18 cellular contexts compared by ENCODE assay signal in the genomic region with DNA sequence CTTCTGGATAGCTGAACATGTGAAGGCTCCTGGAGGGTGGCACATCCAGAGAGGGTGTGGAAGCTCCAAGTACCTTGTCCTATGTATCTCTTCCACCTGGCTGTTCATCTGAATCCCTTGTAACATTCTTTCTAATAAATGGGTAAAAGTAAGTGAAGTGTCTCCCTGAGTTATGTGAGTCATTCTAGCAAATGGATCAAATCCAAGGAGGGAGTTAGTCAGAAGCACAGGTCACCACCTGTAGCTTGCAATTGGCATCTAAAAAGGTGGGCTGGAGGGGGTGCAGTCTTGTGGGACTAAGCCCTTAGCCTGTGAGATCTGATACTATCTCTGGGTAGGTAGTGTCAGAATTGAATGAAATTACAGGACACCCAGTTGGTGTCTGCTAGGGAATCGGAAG.
DNase-seq lines count a peak whose midpoint lies in the region; ATAC-seq and TF ChIP-seq lines count a peak whose summit lies in the region.
"Had no signal": no experiment of that assay in that cellular context is flagged by ENCODE, and none has a peak within 500 bp of the region (broad histone marks: within the 10 kb centered on the region; RNA-seq: fewer than 3 reads in every experiment).

No MANE protein-coding gene starts in this region.

- ATAC-seq in WTC11 = peak; percentile 28; the same call in 1 of the 2 replicates
- ATAC-seq: left lobe of liver; naive thymus-derived CD4-positive, alpha-beta T cell had no signal

- H3K4me3 Mint-ChIP-seq in HFFc6 (no peak overlapping the region), WTC11 (no peak overlapping the region; the same call in 1 of the 2 replicates)
- H3K4me3 Mint-ChIP-seq: activated B cell treated with CpG ODN at 0.5 μM for 24 hours; activated naive CD4-positive, alpha-beta T cell treated with anti-CD3 and anti-CD28 coated beads for 36 hours; CD4-positive, CD25-positive, alpha-beta regulatory T cell; central memory CD8-positive, alpha-beta T cell; naive thymus-derived CD4-positive, alpha-beta T cell had no signal

- H3K27ac Mint-ChIP-seq in HFFc6 (no peak overlapping the region), WTC11 (no peak overlapping the region)
- H3K27ac Mint-ChIP-seq: activated B cell treated with CpG ODN at 0.5 μM for 24 hours; activated naive CD4-positive, alpha-beta T cell treated with anti-CD3 and anti-CD28 coated beads for 36 hours; CD4-positive, CD25-positive, alpha-beta regulatory T cell; naive thymus-derived CD4-positive, alpha-beta T cell had no signal

- H3K4me1 ChIP-seq in thyroid gland = peaks cover 36 to 52% of the 10 kb centered on the region in 2 donors

- DNase-seq in HFFc6 (peak; percentile 49), WTC11 (ENCODE audit: low spot score) (no peak), fibroblast of the aortic adventitia (ENCODE audit: low read depth) (peak; percentile 51), thyroid gland (peak in 1 of 2 donors; percentile 13), NCI-H2227 treated with DMSO at 0.1 percent for 48 hours (lab: John Stamatoyannopoulos, UW) (no peak), GM10248 (ENCODE audit: extremely low spot score) (no peak), cortex of kidney (lab: John Stamatoyannopoulos, UW) (no peak)
- DNase-seq: activated B cell treated with CpG ODN at 0.5 μM for 24 hours; activated CD8-positive, alpha-beta memory T cell treated with anti-CD3 and anti-CD28 coated beads, Interleukin-2, amount 50 U/mL, for 4 hours; activated naive CD4-positive, alpha-beta T cell treated with anti-CD3 and anti-CD28 coated beads for 36 hours; CD4-positive, CD25-positive, alpha-beta regulatory T cell; naive thymus-derived CD4-positive, alpha-beta T cell; NCI-H1105 treated with DMSO at 0.1 percent for 48 hours; right cardiac atrium; stimulated activated CD4-positive, alpha-beta T cell treated with anti-CD3 and anti-CD28 coated beads, Interleukin-2, amount 100 ng/mL, for 48 hours had no signal

- CTCF ChIA-PET in WTC11 (lab: Charles Lee) (interaction anchor here (0.9 to 2.2 kb wide), 2 partner anchors 10 to 18 kb away, joined by 6 to 12 read pairs; no protein-coding TSS in a partner anchor), GM10248 (lab: Yijun Ruan, JAX) (interaction anchor here (0.8 to 11.7 kb wide), 4 partner anchors 11 to 17 kb away, joined by 3 to 117 read pairs (median 18); no protein-coding TSS in a partner anchor)

- H3K4me3 ChIP-seq in fibroblast of the aortic adventitia (ENCODE audit: low read depth, low read length) (no peak overlapping the region), thyroid gland (replicated peaks in 1 of 3) (no peak overlapping the region)

- WGBS in thyroid gland, 2 donors = 80 to 83% methylated on average over 1 of the region's 1 CpG

- peak overlapping the region in 2 of 3 donors; percentile 42 to 53 for H3K27ac ChIP-seq in thyroid gland
- H3K27ac ChIP-seq: epithelial cell of prostate had no signal

- peaks cover 82% of the 10 kb centered on the region for H3K4me1 Mint-ChIP-seq in HFFc6 (ENCODE audit: low read depth)
- peaks cover 46% of the 10 kb centered on the region for H3K4me1 Mint-ChIP-seq in WTC11
- H3K4me1 Mint-ChIP-seq: central memory CD8-positive, alpha-beta T cell; naive thymus-derived CD4-positive, alpha-beta T cell had no signal

- no peaks in the 10 kb centered on the region for H3K36me3 ChIP-seq in thyroid gland

- TF ChIP-seq POLR2A in thyroid gland (IDR thresholded peaks at IDR 0.05) = no peak

- POLR2A ChIA-PET in WTC11 (lab: Charles Lee) (interaction anchor here (2.0 kb wide), 1 partner anchor 71 kb away, joined by 5 read pairs; the partner anchor contains the start of gene WWTR1), GM10248 (lab: Yijun Ruan, JAX) (no interaction called here)

- TF ChIP-seq CTCF in HFFc6 (IDR thresholded peaks at IDR 0.05) = no peak
- no peak for TF ChIP-seq CTCF in WTC11 (IDR thresholded peaks at IDR 0.05)
- no peak for TF ChIP-seq CTCF in fibroblast of the aortic adventitia (IDR thresholded peaks at IDR 0.05; ENCODE audit: insufficient read depth, low read length)
- TF ChIP-seq CTCF in thyroid gland (IDR thresholded peaks at IDR 0.05) = no peak
- no peak for TF ChIP-seq CTCF in GM10248 (IDR thresholded peaks at IDR 0.05; ENCODE audit: control extremely low read depth, extremely low read depth, low read depth, missing control alignments)

- H3K27me3 Mint-ChIP-seq in HFFc6 (ENCODE audit: insufficient read depth) = no peaks in the 10 kb centered on the region
- H3K27me3 Mint-ChIP-seq in WTC11 (ENCODE audit: low read depth) = no peaks in the 10 kb centered on the region

- peaks cover 4% of the 10 kb centered on the region; the same call in 1 of the 2 replicates for H3K36me3 Mint-ChIP-seq in HFFc6 (ENCODE audit: low read depth)
- no peaks in the 10 kb centered on the region for H3K36me3 Mint-ChIP-seq in WTC11
- H3K36me3 Mint-ChIP-seq: CD4-positive, CD25-positive, alpha-beta regulatory T cell; naive thymus-derived CD4-positive, alpha-beta T cell had no signal

- H3K27me3 ChIP-seq in thyroid gland = no peaks in the 10 kb centered on the region

- intact Hi-C loops in thyroid gland (cut with DNase I) = loop anchor here (10.0 kb wide), 1 partner anchor 52 kb away; no protein-coding TSS in a partner anchor

- H3K9me3 ChIP-seq in thyroid gland = no peaks in the 10 kb centered on the region

- no peaks in the 10 kb centered on the region for H3K9me3 Mint-ChIP-seq in HFFc6
- H3K9me3 Mint-ChIP-seq in WTC11 = no peaks in the 10 kb centered on the region
- H3K9me3 Mint-ChIP-seq: activated B cell treated with CpG ODN at 0.5 μM for 24 hours; activated naive CD4-positive, alpha-beta T cell treated with anti-CD3 and anti-CD28 coated beads for 36 hours; CD4-positive, CD25-positive, alpha-beta regulatory T cell; central memory CD8-positive, alpha-beta T cell had no signal

TF ChIP-seq in WTC11, 78 proteins besides CTCF, POLR2A, EP300 and RAD21 (continues in another document):
- TF ChIP-seq, protein P1, sequence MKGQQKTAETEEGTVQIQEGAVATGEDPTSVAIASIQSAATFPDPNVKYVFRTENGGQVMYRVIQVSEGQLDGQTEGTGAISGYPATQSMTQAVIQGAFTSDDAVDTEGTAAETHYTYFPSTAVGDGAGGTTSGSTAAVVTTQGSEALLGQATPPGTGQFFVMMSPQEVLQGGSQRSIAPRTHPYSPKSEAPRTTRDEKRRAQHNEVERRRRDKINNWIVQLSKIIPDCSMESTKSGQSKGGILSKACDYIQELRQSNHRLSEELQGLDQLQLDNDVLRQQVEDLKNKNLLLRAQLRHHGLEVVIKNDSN (CRISPR knock-in tag; IDR thresholded peaks at IDR 0.05) = no peak
- TF ChIP-seq, protein P2, sequence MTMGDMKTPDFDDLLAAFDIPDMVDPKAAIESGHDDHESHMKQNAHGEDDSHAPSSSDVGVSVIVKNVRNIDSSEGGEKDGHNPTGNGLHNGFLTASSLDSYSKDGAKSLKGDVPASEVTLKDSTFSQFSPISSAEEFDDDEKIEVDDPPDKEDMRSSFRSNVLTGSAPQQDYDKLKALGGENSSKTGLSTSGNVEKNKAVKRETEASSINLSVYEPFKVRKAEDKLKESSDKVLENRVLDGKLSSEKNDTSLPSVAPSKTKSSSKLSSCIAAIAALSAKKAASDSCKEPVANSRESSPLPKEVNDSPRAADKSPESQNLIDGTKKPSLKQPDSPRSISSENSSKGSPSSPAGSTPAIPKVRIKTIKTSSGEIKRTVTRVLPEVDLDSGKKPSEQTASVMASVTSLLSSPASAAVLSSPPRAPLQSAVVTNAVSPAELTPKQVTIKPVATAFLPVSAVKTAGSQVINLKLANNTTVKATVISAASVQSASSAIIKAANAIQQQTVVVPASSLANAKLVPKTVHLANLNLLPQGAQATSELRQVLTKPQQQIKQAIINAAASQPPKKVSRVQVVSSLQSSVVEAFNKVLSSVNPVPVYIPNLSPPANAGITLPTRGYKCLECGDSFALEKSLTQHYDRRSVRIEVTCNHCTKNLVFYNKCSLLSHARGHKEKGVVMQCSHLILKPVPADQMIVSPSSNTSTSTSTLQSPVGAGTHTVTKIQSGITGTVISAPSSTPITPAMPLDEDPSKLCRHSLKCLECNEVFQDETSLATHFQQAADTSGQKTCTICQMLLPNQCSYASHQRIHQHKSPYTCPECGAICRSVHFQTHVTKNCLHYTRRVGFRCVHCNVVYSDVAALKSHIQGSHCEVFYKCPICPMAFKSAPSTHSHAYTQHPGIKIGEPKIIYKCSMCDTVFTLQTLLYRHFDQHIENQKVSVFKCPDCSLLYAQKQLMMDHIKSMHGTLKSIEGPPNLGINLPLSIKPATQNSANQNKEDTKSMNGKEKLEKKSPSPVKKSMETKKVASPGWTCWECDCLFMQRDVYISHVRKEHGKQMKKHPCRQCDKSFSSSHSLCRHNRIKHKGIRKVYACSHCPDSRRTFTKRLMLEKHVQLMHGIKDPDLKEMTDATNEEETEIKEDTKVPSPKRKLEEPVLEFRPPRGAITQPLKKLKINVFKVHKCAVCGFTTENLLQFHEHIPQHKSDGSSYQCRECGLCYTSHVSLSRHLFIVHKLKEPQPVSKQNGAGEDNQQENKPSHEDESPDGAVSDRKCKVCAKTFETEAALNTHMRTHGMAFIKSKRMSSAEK (CRISPR knock-in tag; IDR thresholded peaks at IDR 0.05; ENCODE audit: borderline replicate concordance) = no peak
- no peak for TF ChIP-seq HMGXB4 (CRISPR knock-in tag; IDR thresholded peaks at IDR 0.05)
- no peak for TF ChIP-seq NR1H2 (CRISPR knock-in tag; IDR thresholded peaks at IDR 0.05)
- no peak for TF ChIP-seq SMAD4 (CRISPR knock-in tag; IDR thresholded peaks at IDR 0.05)
- TF ChIP-seq JAZF1 (CRISPR knock-in tag; IDR thresholded peaks at IDR 0.05) = no peak
- TF ChIP-seq ZMAT4 (CRISPR knock-in tag; IDR thresholded peaks at IDR 0.05) = no peak

Comparison
In these comparisons a context has a peak if more than half of its experiments do, and no peak if none do; other contexts are left out.
1. DNase-seq: peak in HFFc6 (single experiment) and fibroblast of the aortic adventitia (single experiment); none in WTC11 (single experiment), NCI-H2227 treated with DMSO at 0.1 percent for 48 hours (single experiment), GM10248 (single experiment) and cortex of kidney (single experiment).